Comparison of ENCODE assay signal across 8 cellular contexts in the genomic region with DNA sequence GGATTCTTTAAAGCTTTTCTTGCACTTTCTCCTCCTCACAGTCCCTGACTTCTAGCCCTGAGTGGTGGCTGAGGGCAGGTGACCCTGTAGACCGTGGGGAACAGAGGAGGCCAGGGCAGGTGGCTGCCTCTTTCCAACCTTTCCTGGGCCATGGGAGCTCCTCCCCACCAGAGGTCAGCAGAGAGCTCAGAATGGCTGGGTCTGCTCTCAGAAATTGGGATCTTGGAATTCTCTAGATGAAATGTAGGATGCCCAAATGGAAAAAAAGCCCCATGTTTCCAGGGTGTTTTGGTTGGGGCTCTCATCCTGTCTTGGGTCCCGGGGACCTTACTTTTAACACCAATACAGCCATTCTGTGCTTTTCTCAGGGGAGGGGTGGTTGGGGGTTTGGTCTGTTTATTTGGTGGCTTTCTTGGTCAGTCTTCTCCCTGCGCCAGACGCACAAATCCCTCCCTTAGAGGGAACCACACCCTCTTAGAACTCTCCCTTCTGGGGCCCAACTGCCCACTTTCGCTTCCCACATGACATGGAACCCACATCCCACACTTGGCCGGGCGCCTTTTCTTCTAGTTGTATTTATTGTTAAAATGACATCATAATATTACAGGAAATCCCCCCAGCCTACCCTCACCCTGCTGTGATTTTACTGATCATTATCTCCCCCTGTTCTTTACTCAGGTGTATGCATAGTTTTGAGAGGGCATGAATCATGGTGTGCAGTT. TPM values are rescaled to one million over a fixed set of nuclear protein-coding genes. Genes with fewer than 3 reads are reported as not detected.
DNase-seq lines count a peak whose midpoint lies in the region; ATAC-seq and TF ChIP-seq lines count a peak whose summit lies in the region.

No MANE protein-coding gene starts in this region.

- intact Hi-C loops in sciatic nerve (cut with DNase I): no loop called here

- DNase-seq in DMS79 treated with DMSO at 0.1 percent for 48 hours (lab: John Stamatoyannopoulos, UW) (peak; percentile 44), DMS79 (lab: John Stamatoyannopoulos, UW) (no peak), MV-4-11 (lab: John Stamatoyannopoulos, UW) (peak; percentile 83), SKM-1 treated with dmso at 0.1 percent for 144 hours (lab: John Stamatoyannopoulos, UW; ENCODE audit: unreplicated experiment) (peak; percentile 29), anterior cingulate cortex (lab: John Stamatoyannopoulos, UW) (peak in 46 of 58 donors; percentile 6 to 73 (median 36)), right atrium auricular region (ENCODE audit: low spot score) (peak; percentile 73), sciatic nerve (ENCODE audit: low spot score) (peak; percentile 84)

- ATAC-seq in sciatic nerve (peak; percentile 74), HG02610 (IDR thresholded peaks at IDR 0.05; ENCODE audit: unreplicated experiment) (no peak)

- H3K4me3 ChIP-seq in right atrium auricular region: no peak overlapping the region

- H3K9me3 ChIP-seq in right atrium auricular region: no peaks in the 10 kb centered on the region

- H3K4me1 ChIP-seq in right atrium auricular region: no peaks in the 10 kb centered on the region

- H3K36me3 ChIP-seq in right atrium auricular region: no peaks in the 10 kb centered on the region

- no peaks in the 10 kb centered on the region for H3K27me3 ChIP-seq in right atrium auricular region

- peak; percentile 74 to 93 for TF ChIP-seq CTCF in right atrium auricular region (IDR thresholded peaks at IDR 0.05)

- H3K27ac ChIP-seq in right atrium auricular region: no peak overlapping the region

RNA-seq across cellular contexts. Expression of a gene that starts 17.9 kb away (rescaled TPM):
- total RNA-seq in right atrium auricular region (1,000 to 10,000 TPM; 1,032 to 1,202 TPM), sciatic nerve (617 TPM)

RNA-seq across cellular contexts. Expression of a gene that starts 19.8 kb away (rescaled TPM):
- not detected for total RNA-seq in right atrium auricular region
- 1.5 TPM for total RNA-seq in sciatic nerve
